Comparison of ENCODE assay signal across 8 cellular contexts in genomic region chr14:69580009-69580577, GRCh38. TPM values are rescaled to one million over a fixed set of nuclear protein-coding genes. Genes with fewer than 3 reads are reported as not detected.
DNase-seq lines count a peak whose midpoint lies in the region; ATAC-seq and TF ChIP-seq lines count a peak whose summit lies in the region.
"Had no signal": no experiment of that assay in that cellular context is flagged by ENCODE, and none has a peak within 500 bp of the region (broad histone marks: within the 10 kb centered on the region; RNA-seq: fewer than 3 reads in every experiment).

No MANE protein-coding gene starts in this region.

- no peaks in the 10 kb centered on the region for H3F3A ChIP-seq in MM.1S (ENCODE audit: insufficient read depth, low read length)
- no peaks in the 10 kb centered on the region for H3F3A ChIP-seq in SU-DHL-6 (ENCODE audit: insufficient read depth)

- H3K79me2 ChIP-seq in MM.1S (ENCODE audit: low read length) = no peaks in the 10 kb centered on the region
- no peaks in the 10 kb centered on the region for H3K79me2 ChIP-seq in SU-DHL-6 (ENCODE audit: insufficient read depth, low read length)

- no peaks in the 10 kb centered on the region for H3K9me2 ChIP-seq in MM.1S (replicated peaks; ENCODE audit: insufficient read depth, low read length)
- H3K9me2 ChIP-seq in SU-DHL-6 (replicated peaks; ENCODE audit: insufficient read depth, low read length) = no peaks in the 10 kb centered on the region

- H3K4me2 ChIP-seq in MM.1S (ENCODE audit: low read depth, low read length) = no peak overlapping the region
- H3K4me2 ChIP-seq in SU-DHL-6 (ENCODE audit: low read depth, low read length, poor library complexity, severe bottlenecking) = no peak overlapping the region

- H3K9ac ChIP-seq in MM.1S (ENCODE audit: low read length) (no peak overlapping the region), SU-DHL-6 (ENCODE audit: low read length) (no peak overlapping the region)

- TF ChIP-seq CTCF in GM06990 (IDR thresholded peaks at IDR 0.05; ENCODE audit: insufficient read depth, low read length, poor library complexity, severe bottlenecking) = peak; percentile 69
- TF ChIP-seq CTCF in MM.1S (IDR thresholded peaks at IDR 0.05; ENCODE audit: low read length) = peak; percentile 31
- peak; percentile 53 for TF ChIP-seq CTCF in SU-DHL-6 (IDR thresholded peaks at IDR 0.05; ENCODE audit: insufficient read depth, low read length, poor library complexity, severe bottlenecking)
- peak; percentile 94 for TF ChIP-seq CTCF in cardiac muscle cell (IDR thresholded peaks at IDR 0.05; ENCODE audit: low read depth, low read length)

- H3K4me3 ChIP-seq in GM06990 (replicated peaks; ENCODE audit: low read depth, low read length) (no peak overlapping the region), MM.1S (ENCODE audit: low read length) (no peak overlapping the region), SU-DHL-6 (ENCODE audit: insufficient read depth, low read length, poor library complexity, severe bottlenecking) (no peak overlapping the region), cardiac muscle cell (no peak overlapping the region)

- no peaks in the 10 kb centered on the region for H4K20me1 ChIP-seq in MM.1S (ENCODE audit: insufficient read depth, low read length)
- H4K20me1 ChIP-seq in SU-DHL-6 (ENCODE audit: low read depth, low read length) = no peaks in the 10 kb centered on the region

- H3K4me1 ChIP-seq in MM.1S (ENCODE audit: low read length) (no peaks in the 10 kb centered on the region), cardiac muscle cell (ENCODE audit: low read depth) (no peaks in the 10 kb centered on the region)

- H2AFZ ChIP-seq in MM.1S (ENCODE audit: low read length) (no peak overlapping the region), SU-DHL-6 (ENCODE audit: low read depth, low read length, severe bottlenecking) (no peak overlapping the region)

- ATAC-seq in stimulated activated naive CD8-positive, alpha-beta T cell treated with anti-CD3 and anti-CD28 coated beads, Interleukin-15, Interleukin-2, amounts not matched to agents 100 U/mL and 50 U/mL, for 24 hours = peak; percentile 56
- no peak for ATAC-seq in GM21717 (IDR thresholded peaks at IDR 0.05; ENCODE audit: unreplicated experiment)
- no peak for ATAC-seq in HG03354 (IDR thresholded peaks at IDR 0.05; ENCODE audit: poor library complexity, severe bottlenecking, unreplicated experiment)

- no peak for DNase-seq in GM06990 (ENCODE audit: extremely low read depth, insufficient read length)
- peak; percentile 6 for DNase-seq in MM.1S
- DNase-seq in cardiac muscle cell (ENCODE audit: low read depth in 1 of 2, low spot score in 1 of 2) = peak; percentile 63 to 99
- DNase-seq in stimulated activated naive CD8-positive, alpha-beta T cell treated with anti-CD3 and anti-CD28 coated beads, Interleukin-15, Interleukin-2, amounts not matched to agents 100 U/mL and 50 U/mL, for 24 hours = peak; percentile 22

- H3K27ac ChIP-seq in MM.1S (ENCODE audit: low read length) = no peak overlapping the region
- H3K27ac ChIP-seq in SU-DHL-6 (ENCODE audit: low read depth, low read length) = no peak overlapping the region
- no peak overlapping the region for H3K27ac ChIP-seq in cardiac muscle cell

- no peaks in the 10 kb centered on the region; the same call in 1 of the 2 replicates for H3K27me3 ChIP-seq in GM06990 (replicated peaks; ENCODE audit: control insufficient read depth, insufficient read depth, low read length)
- H3K27me3 ChIP-seq in MM.1S (replicated peaks; ENCODE audit: insufficient read depth, low read length) = no peaks in the 10 kb centered on the region
- no peaks in the 10 kb centered on the region for H3K27me3 ChIP-seq in SU-DHL-6 (ENCODE audit: low read length)
- H3K27me3 ChIP-seq in cardiac muscle cell = peaks cover 27% of the 10 kb centered on the region

- H3K9me3 ChIP-seq in MM.1S (replicated peaks; ENCODE audit: insufficient read depth, low read length) = no peaks in the 10 kb centered on the region
- no peaks in the 10 kb centered on the region for H3K9me3 ChIP-seq in SU-DHL-6 (ENCODE audit: insufficient read depth, low read length)
- H3K9me3 ChIP-seq in cardiac muscle cell (ENCODE audit: low read depth) = no peaks in the 10 kb centered on the region

- H3K36me3 ChIP-seq in GM06990 (ENCODE audit: control insufficient read depth, insufficient read depth, low read length) = no peaks in the 10 kb centered on the region
- no peaks in the 10 kb centered on the region for H3K36me3 ChIP-seq in MM.1S (replicated peaks; ENCODE audit: insufficient read depth, low read length)
- H3K36me3 ChIP-seq in SU-DHL-6 (ENCODE audit: low read length) = no peaks in the 10 kb centered on the region
- no peaks in the 10 kb centered on the region for H3K36me3 ChIP-seq in cardiac muscle cell

RNA-seq across cellular contexts. Expression of gene CCDC177, which starts 5.4 kb away (rescaled TPM):
- total RNA-seq in cardiac muscle cell = 0.07 TPM in 1 of 2 replicates, not detected in the other
- not detected in 2 replicates for polyA plus RNA-seq in cardiac muscle cell
- total RNA-seq: skeletal muscle tissue had no signal

RNA-seq across cellular contexts. Expression of gene SUSD6, which starts 31.3 kb away (rescaled TPM):
- total RNA-seq in cardiac muscle cell = 12.1 and 14.7 TPM in 2 replicates
- polyA plus RNA-seq in cardiac muscle cell = 8.7 TPM in 2 replicates

Comparison
In these comparisons a context has a peak if more than half of its experiments do, and no peak if none do; other contexts are left out.
1. CTCF ChIP-seq: peak in every context shown above with its lines; median percentile 94 in cardiac muscle cell; 69 in GM06990; 53 in SU-DHL-6; 31 in MM.1S.